ENCODE assay signal across 17 cellular contexts in the genomic region with DNA sequence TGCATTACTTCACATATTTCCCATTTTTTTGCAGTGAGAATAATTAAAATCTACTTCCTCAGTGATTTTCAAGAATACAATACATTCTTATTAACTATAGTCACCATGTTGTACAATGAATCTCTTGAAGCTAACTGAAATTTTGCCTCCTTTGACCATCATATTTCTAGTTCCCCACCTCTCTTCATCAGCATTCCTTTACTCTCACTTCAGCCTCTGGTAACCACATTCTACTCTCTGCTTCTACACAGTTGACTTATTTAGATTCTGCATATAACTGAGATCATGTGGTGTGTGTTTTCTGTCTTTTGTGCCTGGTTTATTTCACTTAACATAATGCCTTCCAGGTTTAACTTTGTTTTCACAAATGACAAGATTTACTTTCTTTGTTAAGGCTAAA.
DNase-seq lines count a peak whose midpoint lies in the region; ATAC-seq, FAIRE-seq and TF ChIP-seq lines count a peak whose summit lies in the region.
"Had no signal": no experiment of that assay in that cellular context is flagged by ENCODE, and none has a peak within 500 bp of the region (broad histone marks: within the 10 kb centered on the region; RNA-seq: fewer than 3 reads in every experiment).

No MANE protein-coding gene starts in this region.

- H4K20me1 ChIP-seq in keratinocyte (ENCODE audit: control insufficient read depth, extremely low read depth, insufficient read depth, low read length) (no peaks in the 10 kb centered on the region), osteoblast (ENCODE audit: insufficient read depth, low read length) (no peaks in the 10 kb centered on the region)

- H3K4me2 ChIP-seq in A549 (no peak overlapping the region), keratinocyte (ENCODE audit: control insufficient read depth, extremely low read depth, insufficient read depth, low read depth, low read length) (no peak overlapping the region), osteoblast (ENCODE audit: insufficient read depth, low read length) (no peak overlapping the region)

- H3K79me2 ChIP-seq in keratinocyte (ENCODE audit: control insufficient read depth, insufficient read depth, low read length) (no peaks in the 10 kb centered on the region), osteoblast (ENCODE audit: insufficient read depth, low read length) (no peaks in the 10 kb centered on the region)

- H3K27ac ChIP-seq in A549 (no peak overlapping the region), keratinocyte (ENCODE audit: control insufficient read depth, insufficient read depth, low read length) (no peak overlapping the region), osteoblast (ENCODE audit: low read depth, low read length) (no peak overlapping the region), esophagus muscularis mucosa (replicated peaks in 1 of 4) (no peak overlapping the region)
- H3K27ac ChIP-seq: C4-2B, GM23248 had no signal

- FAIRE-seq in A549 (lab: Jason Lieb, UNC) (peak; percentile 67), GM19239 (lab: Jason Lieb, UNC) (peak; percentile 4), keratinocyte (lab: Jason Lieb, UNC) (peak; percentile 34)
- FAIRE-seq: H54 had no signal

- POLR2A ChIA-PET in A549 (lab: Yijun Ruan, JAX), result no interaction called here

- H3K4me3 ChIP-seq in A549 (no peak overlapping the region), keratinocyte (ENCODE audit: control insufficient read depth in 2 of 3, extremely low read depth in 1 of 3, insufficient read depth in 2 of 3, low read depth in 1 of 3, low read length in 3 of 3) (no peak overlapping the region), osteoblast (ENCODE audit: insufficient read depth, low read length) (no peak overlapping the region), esophagus muscularis mucosa (no peak overlapping the region)
- H3K4me3 ChIP-seq: GM23248 had no signal

- dilution Hi-C loops in keratinocyte (cut with MboI; ENCODE audit: extremely low pct_ligation_motif_present, low sequenced_read_pairs), result no loop called here

- CTCF ChIA-PET in A549 (lab: Yijun Ruan, JAX), result interaction anchor here (1.0 kb wide), 1 partner anchor 170 kb away, joined by 3 read pairs; no protein-coding TSS in a partner anchor

- ATAC-seq in A549, result no peak
- ATAC-seq: HCT116 had no signal

- TF ChIP-seq RAD21 in A549 (conservative IDR thresholded peaks at IDR 0.05 in 1 of 2, IDR thresholded peaks at IDR 0.05 in 1 of 2), result no peak

- H3K9me3 ChIP-seq in A549 (no peaks in the 10 kb centered on the region), keratinocyte (ENCODE audit: control insufficient read depth, low read depth, low read length) (no peaks in the 10 kb centered on the region), osteoblast (ENCODE audit: low read depth, low read length) (no peaks in the 10 kb centered on the region), esophagus muscularis mucosa (no peaks in the 10 kb centered on the region)
- H3K9me3 ChIP-seq: BE2C had no signal

- TF ChIP-seq CTCF in A549 (IDR thresholded peaks at IDR 0.05) (no peak), keratinocyte (optimal IDR thresholded peaks at IDR 0.05 in 1 of 3, IDR thresholded peaks at IDR 0.05 in 1 of 3, conservative IDR thresholded peaks at IDR 0.05 in 1 of 3; ENCODE audit: extremely low read depth in 1 of 3, insufficient read depth in 2 of 3, low read length in 3 of 3) (no peak), osteoblast (IDR thresholded peaks at IDR 0.05; ENCODE audit: extremely low read depth, low read depth, low read length) (no peak), esophagus muscularis mucosa (IDR thresholded peaks at IDR 0.05) (no peak)

- intact Hi-C loops in esophagus muscularis mucosa (cut with DNase I), result no loop called here

- TF ChIP-seq EP300 in A549 (IDR thresholded peaks at IDR 0.05), result no peak
- no peak for TF ChIP-seq EP300 in esophagus muscularis mucosa (IDR thresholded peaks at IDR 0.05)

- H3K36me3 ChIP-seq in keratinocyte (ENCODE audit: control insufficient read depth in 2 of 2, extremely low read depth in 1 of 2, insufficient read depth in 2 of 2, low read length in 2 of 2), result no peaks in the 10 kb centered on the region
- no peaks in the 10 kb centered on the region for H3K36me3 ChIP-seq in osteoblast (ENCODE audit: insufficient read depth, low read length)
- H3K36me3 ChIP-seq in esophagus muscularis mucosa, result no peaks in the 10 kb centered on the region
- H3K36me3 ChIP-seq: BE2C had no signal

- TF ChIP-seq POLR2A in A549 (IDR thresholded peaks at IDR 0.05; ENCODE audit: low read length) (no peak), esophagus muscularis mucosa (IDR thresholded peaks at IDR 0.05; ENCODE audit: low read depth) (no peak)

- no peak overlapping the region for H3K9ac ChIP-seq in keratinocyte (ENCODE audit: control insufficient read depth, extremely low read depth, insufficient read depth, low read length)
- H3K9ac ChIP-seq: GM23248 had no signal

- H3K4me1 ChIP-seq in A549 (peaks cover 35% of the 10 kb centered on the region), keratinocyte (ENCODE audit: control insufficient read depth, extremely low read depth, insufficient read depth, low read length) (peaks cover 8% of the 10 kb centered on the region), osteoblast (ENCODE audit: insufficient read depth, low read length) (peaks cover 18% of the 10 kb centered on the region), esophagus muscularis mucosa (no peaks in the 10 kb centered on the region)
- H3K4me1 ChIP-seq: BE2C had no signal

- no peak for DNase-seq in A549 (ENCODE audit: low read depth in 1 of 2, low spot score in 1 of 2)
- no peak for DNase-seq in GM19239 (ENCODE audit: insufficient read length, low spot score)
- DNase-seq in astrocyte of the hippocampus (ENCODE audit: low read depth, low spot score), result peak; percentile 65
- DNase-seq in keratinocyte (ENCODE audit: low read depth, low spot score), result no peak
- DNase-seq in osteoblast (ENCODE audit: insufficient read length, low spot score, missing footprints), result no peak
- DNase-seq in AG08396 (ENCODE audit: low spot score), result no peak
- DNase-seq in esophagus muscularis mucosa (ENCODE audit: extremely low spot score), result no peak
- DNase-seq in NCI-H2227 (lab: John Stamatoyannopoulos, UW; ENCODE audit: unreplicated experiment), result no peak
- DNase-seq: 8988T; ACHN; BE2C; CD4-positive, alpha-beta memory T cell; DMS79 treated with DMSO at 0.1 percent for 48 hours; GM23248 had no signal

- H3K9me1 ChIP-seq in keratinocyte (ENCODE audit: control insufficient read depth, extremely low read depth, insufficient read depth, low read length), result no peaks in the 10 kb centered on the region

- H3K27me3 ChIP-seq in keratinocyte (ENCODE audit: control insufficient read depth, extremely low read depth, insufficient read depth, low read length) (no peaks in the 10 kb centered on the region), osteoblast (ENCODE audit: insufficient read depth, low read length) (no peaks in the 10 kb centered on the region), esophagus muscularis mucosa (no peaks in the 10 kb centered on the region)
- H3K27me3 ChIP-seq: BE2C had no signal

- H2AFZ ChIP-seq in keratinocyte (ENCODE audit: control insufficient read depth, low read length), result peak overlapping the region; percentile 34
- H2AFZ ChIP-seq in osteoblast (ENCODE audit: low read length), result no peak overlapping the region
- H2AFZ ChIP-seq: GM23248 had no signal

TF ChIP-seq in A549, 52 proteins besides CTCF, POLR2A, EP300 and RAD21:
- TF ChIP-seq SMC3 (IDR thresholded peaks at IDR 0.05) (no peak), RARB (CRISPR knock-in tag; IDR thresholded peaks at IDR 0.05) (no peak), MAFK (IDR thresholded peaks at IDR 0.05; ENCODE audit: partially characterized antibody) (no peak), ZC3H11A (IDR thresholded peaks at IDR 0.05) (no peak), NPAS2 (CRISPR knock-in tag; IDR thresholded peaks at IDR 0.05; ENCODE audit: borderline replicate concordance) (no peak), CEBPB (IDR thresholded peaks at IDR 0.05) (no peak), SREBF2 (IDR thresholded peaks at IDR 0.05) (no peak), HOXB13 (CRISPR knock-in tag; IDR thresholded peaks at IDR 0.05; ENCODE audit: low read depth) (no peak)
- TF ChIP-seq, protein P1, sequence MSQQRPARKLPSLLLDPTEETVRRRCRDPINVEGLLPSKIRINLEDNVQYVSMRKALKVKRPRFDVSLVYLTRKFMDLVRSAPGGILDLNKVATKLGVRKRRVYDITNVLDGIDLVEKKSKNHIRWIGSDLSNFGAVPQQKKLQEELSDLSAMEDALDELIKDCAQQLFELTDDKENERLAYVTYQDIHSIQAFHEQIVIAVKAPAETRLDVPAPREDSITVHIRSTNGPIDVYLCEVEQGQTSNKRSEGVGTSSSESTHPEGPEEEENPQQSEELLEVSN (IDR thresholded peaks at IDR 0.05; ENCODE audit: borderline replicate concordance, low read depth), result no peak
- TF ChIP-seq, protein P2, sequence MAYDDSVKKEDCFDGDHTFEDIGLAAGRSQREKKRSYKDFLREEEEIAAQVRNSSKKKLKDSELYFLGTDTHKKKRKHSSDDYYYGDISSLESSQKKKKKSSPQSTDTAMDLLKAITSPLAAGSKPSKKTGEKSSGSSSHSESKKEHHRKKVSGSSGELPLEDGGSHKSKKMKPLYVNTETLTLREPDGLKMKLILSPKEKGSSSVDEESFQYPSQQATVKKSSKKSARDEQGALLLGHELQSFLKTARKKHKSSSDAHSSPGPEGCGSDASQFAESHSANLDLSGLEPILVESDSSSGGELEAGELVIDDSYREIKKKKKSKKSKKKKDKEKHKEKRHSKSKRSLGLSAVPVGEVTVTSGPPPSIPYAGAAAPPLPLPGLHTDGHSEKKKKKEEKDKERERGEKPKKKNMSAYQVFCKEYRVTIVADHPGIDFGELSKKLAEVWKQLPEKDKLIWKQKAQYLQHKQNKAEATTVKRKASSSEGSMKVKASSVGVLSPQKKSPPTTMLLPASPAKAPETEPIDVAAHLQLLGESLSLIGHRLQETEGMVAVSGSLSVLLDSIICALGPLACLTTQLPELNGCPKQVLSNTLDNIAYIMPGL (CRISPR knock-in tag; IDR thresholded peaks at IDR 0.05; ENCODE audit: borderline replicate concordance), result no peak
- TF ChIP-seq, protein P3, sequence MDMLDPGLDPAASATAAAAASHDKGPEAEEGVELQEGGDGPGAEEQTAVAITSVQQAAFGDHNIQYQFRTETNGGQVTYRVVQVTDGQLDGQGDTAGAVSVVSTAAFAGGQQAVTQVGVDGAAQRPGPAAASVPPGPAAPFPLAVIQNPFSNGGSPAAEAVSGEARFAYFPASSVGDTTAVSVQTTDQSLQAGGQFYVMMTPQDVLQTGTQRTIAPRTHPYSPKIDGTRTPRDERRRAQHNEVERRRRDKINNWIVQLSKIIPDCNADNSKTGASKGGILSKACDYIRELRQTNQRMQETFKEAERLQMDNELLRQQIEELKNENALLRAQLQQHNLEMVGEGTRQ (IDR thresholded peaks at IDR 0.05), result no peak
TF ChIP-seq in A549: peak in this region for 0.
